8 cellular contexts compared by ENCODE assay signal in genomic region chr20:56373942-56374341, GRCh38. TPM values are rescaled to one million over a fixed set of nuclear protein-coding genes. Genes with fewer than 3 reads are reported as not detected.
A peak's percentile ranks its signal among the peaks of the same experiment; 100 is the strongest.
DNase-seq lines count a peak whose midpoint lies in the region; ATAC-seq lines count a peak whose summit lies in the region.

No MANE protein-coding gene starts in this region.

- DNase-seq in activated CD8-positive, alpha-beta memory T cell treated with anti-CD3 and anti-CD28 coated beads, Interleukin-2, amount 10 ng/mL, durations not matched to agents 7 days and 5 days = no peak
- no peak for DNase-seq in activated CD8-positive, alpha-beta memory T cell treated with anti-CD3 and anti-CD28 coated beads, Interleukin-2, amount 50 U/mL, for 48 hours
- DNase-seq in M059J (ENCODE audit: low read depth) (peak; percentile 82), NCI-H2171 (lab: John Stamatoyannopoulos, UW) (no peak), putamen (ENCODE audit: low spot score) (no peak)
- peak; percentile 16 for DNase-seq in stimulated activated CD8-positive, alpha-beta memory T cell treated with anti-CD3 and anti-CD28 coated beads, Interleukin-4, amount 100 ng/mL, for 48 hours

- no peaks in the 10 kb centered on the region for H3K27me3 Mint-ChIP-seq in activated CD8-positive, alpha-beta memory T cell treated with anti-CD3 and anti-CD28 coated beads, Interleukin-2, amount 10 ng/mL, durations not matched to agents 7 days and 5 days
- H3K27me3 Mint-ChIP-seq in dendritic cell treated with granulocyte-macrophage colony-stimulating factor and Interleukin-4, amounts not matched to agents 40 ng/mL and 50 ng/mL, for 4 days = no peaks in the 10 kb centered on the region

- intact Hi-C loops in dendritic cell treated with granulocyte-macrophage colony-stimulating factor and Interleukin-4, amounts not matched to agents 40 ng/mL and 50 ng/mL, for 4 days (cut with micrococcal nuclease) = no loop called here

- H3K36me3 Mint-ChIP-seq in activated CD8-positive, alpha-beta memory T cell treated with anti-CD3 and anti-CD28 coated beads, Interleukin-2, amount 10 ng/mL, durations not matched to agents 7 days and 5 days = peaks cover 79% of the 10 kb centered on the region
- H3K36me3 Mint-ChIP-seq in dendritic cell treated with granulocyte-macrophage colony-stimulating factor and Interleukin-4, amounts not matched to agents 40 ng/mL and 50 ng/mL, for 4 days (ENCODE audit: low read depth) = peaks cover 32% of the 10 kb centered on the region

- H3K27ac Mint-ChIP-seq in activated CD8-positive, alpha-beta memory T cell treated with anti-CD3 and anti-CD28 coated beads, Interleukin-2, amount 10 ng/mL, durations not matched to agents 7 days and 5 days = peak overlapping the region; percentile 11
- peak overlapping the region; percentile 41 for H3K27ac Mint-ChIP-seq in dendritic cell treated with granulocyte-macrophage colony-stimulating factor and Interleukin-4, amounts not matched to agents 40 ng/mL and 50 ng/mL, for 4 days

- H3K4me3 Mint-ChIP-seq in activated CD8-positive, alpha-beta memory T cell treated with anti-CD3 and anti-CD28 coated beads, Interleukin-2, amount 10 ng/mL, durations not matched to agents 7 days and 5 days = no peak overlapping the region
- H3K4me3 Mint-ChIP-seq in dendritic cell treated with granulocyte-macrophage colony-stimulating factor and Interleukin-4, amounts not matched to agents 40 ng/mL and 50 ng/mL, for 4 days = no peak overlapping the region

- H3K9me3 Mint-ChIP-seq in activated CD8-positive, alpha-beta memory T cell treated with anti-CD3 and anti-CD28 coated beads, Interleukin-2, amount 10 ng/mL, durations not matched to agents 7 days and 5 days (ENCODE audit: low read depth) = no peaks in the 10 kb centered on the region
- no peaks in the 10 kb centered on the region for H3K9me3 Mint-ChIP-seq in dendritic cell treated with granulocyte-macrophage colony-stimulating factor and Interleukin-4, amounts not matched to agents 40 ng/mL and 50 ng/mL, for 4 days

- CTCF ChIA-PET in activated CD8-positive, alpha-beta memory T cell treated with anti-CD3 and anti-CD28 coated beads, Interleukin-2, amount 10 ng/mL, durations not matched to agents 7 days and 5 days (lab: Charles Lee) = no interaction called here

- peaks cover 44% of the 10 kb centered on the region for H3K4me1 Mint-ChIP-seq in activated CD8-positive, alpha-beta memory T cell treated with anti-CD3 and anti-CD28 coated beads, Interleukin-2, amount 10 ng/mL, durations not matched to agents 7 days and 5 days
- H3K4me1 Mint-ChIP-seq in dendritic cell treated with granulocyte-macrophage colony-stimulating factor and Interleukin-4, amounts not matched to agents 40 ng/mL and 50 ng/mL, for 4 days (ENCODE audit: low read depth) = peaks cover 36% of the 10 kb centered on the region

- peak; percentile 81 for ATAC-seq in activated CD8-positive, alpha-beta memory T cell treated with anti-CD3 and anti-CD28 coated beads, Interleukin-2, amount 10 ng/mL, durations not matched to agents 7 days and 5 days
- ATAC-seq in GM21515 (IDR thresholded peaks at IDR 0.05; ENCODE audit: unreplicated experiment) = no peak

RNA-seq across cellular contexts. Expression of gene FAM210B, which starts 15.2 kb away (rescaled TPM):
- 1 to 10 TPM; 2.4 to 3.5 TPM for total RNA-seq in activated CD8-positive, alpha-beta memory T cell treated with anti-CD3 and anti-CD28 coated beads, Interleukin-2, amount 10 ng/mL, durations not matched to agents 7 days and 5 days
- total RNA-seq in M059J (2014; rRNA removed; shearing (Covaris generic)) = 13.3 and 20.0 TPM in 2 replicates

RNA-seq across cellular contexts. Expression of gene AURKA, which starts 18.1 kb away (rescaled TPM):
- 100 to 1,000 TPM; 107 to 123 TPM for total RNA-seq in activated CD8-positive, alpha-beta memory T cell treated with anti-CD3 and anti-CD28 coated beads, Interleukin-2, amount 10 ng/mL, durations not matched to agents 7 days and 5 days
- total RNA-seq in M059J (2014; rRNA removed; shearing (Covaris generic)) = 191 and 212 TPM in 2 replicates

RNA-seq across cellular contexts. Expression of gene CSTF1, which starts 18.5 kb away (rescaled TPM):
- total RNA-seq in activated CD8-positive, alpha-beta memory T cell treated with anti-CD3 and anti-CD28 coated beads, Interleukin-2, amount 10 ng/mL, durations not matched to agents 7 days and 5 days = 10 to 100 TPM; 60.0 to 82.4 TPM
- 93.5 and 101 TPM in 2 replicates for total RNA-seq in M059J (2014; rRNA removed; shearing (Covaris generic))

RNA-seq across cellular contexts. Expression of gene CASS4, which starts 38.1 kb away (rescaled TPM):
- 10 to 100 TPM; 10.9 to 21.8 TPM for total RNA-seq in activated CD8-positive, alpha-beta memory T cell treated with anti-CD3 and anti-CD28 coated beads, Interleukin-2, amount 10 ng/mL, durations not matched to agents 7 days and 5 days
- 0.15 TPM in 1 of 2 replicates, not detected in the other for total RNA-seq in M059J (2014; rRNA removed; shearing (Covaris generic))

Comparison
In these comparisons a context has a peak if more than half of its experiments do, and no peak if none do; other contexts are left out.
1. DNase-seq: peak in M059J (single experiment) and stimulated activated CD8-positive, alpha-beta memory T cell treated with anti-CD3 and anti-CD28 coated beads, Interleukin-4, amount 100 ng/mL, for 48 hours (single experiment); none in activated CD8-positive, alpha-beta memory T cell treated with anti-CD3 and anti-CD28 coated beads, Interleukin-2, amount 10 ng/mL, durations not matched to agents 7 days and 5 days (single experiment), activated CD8-positive, alpha-beta memory T cell treated with anti-CD3 and anti-CD28 coated beads, Interleukin-2, amount 50 U/mL, for 48 hours (single experiment), NCI-H2171 (single experiment) and putamen (single experiment).